ENCODE assay signal across 9 cellular contexts in genomic region chr4:88672987-88673386, GRCh38. TPM values are rescaled to one million over a fixed set of nuclear protein-coding genes. Genes with fewer than 3 reads are reported as not detected.
DNase-seq lines count a peak whose midpoint lies in the region; ATAC-seq and TF ChIP-seq lines count a peak whose summit lies in the region.
"Had no signal": no experiment of that assay in that cellular context is flagged by ENCODE, and none has a peak within 500 bp of the region (broad histone marks: within the 10 kb centered on the region; RNA-seq: fewer than 3 reads in every experiment).

No MANE protein-coding gene starts in this region.

- TF ChIP-seq POLR2A in thyroid gland (IDR thresholded peaks at IDR 0.05), result no peak

- POLR2A ChIA-PET in Caco-2 (lab: Charles Lee), result no interaction called here
- POLR2A ChIA-PET in activated CD4-positive, alpha-beta T cell treated with anti-CD3 and anti-CD28 coated beads, Interleukin-2, amount 10 ng/mL, durations not matched to agents 7 days and 5 days (lab: Charles Lee), result no interaction called here

- ATAC-seq in GM18861 (IDR thresholded peaks at IDR 0.05; ENCODE audit: unreplicated experiment), result peak; percentile 67
- ATAC-seq in right cardiac atrium, result peak; percentile 55 to 59

- H3K27me3 ChIP-seq in Caco-2 (replicated peaks; ENCODE audit: control insufficient read depth, insufficient read depth, low read length), result no peaks in the 10 kb centered on the region
- H3K27me3 ChIP-seq in right cardiac atrium (ENCODE audit: control insufficient read depth, insufficient read depth), result no peaks in the 10 kb centered on the region
- no peaks in the 10 kb centered on the region for H3K27me3 ChIP-seq in thyroid gland

- H3K4me3 ChIP-seq in Caco-2 (ENCODE audit: low read depth, low read length), result no peak overlapping the region
- no peak overlapping the region for H3K4me3 ChIP-seq in Jurkat, Clone E6-1 (ENCODE audit: low read length)
- H3K4me3 ChIP-seq in right cardiac atrium (ENCODE audit: low read length), result no peak overlapping the region
- H3K4me3 ChIP-seq in thyroid gland (replicated peaks in 1 of 3), result no peak overlapping the region

- WGBS in right cardiac atrium, result 56% methylated on average over 5 of the region's 5 CpGs
- 68 to 78% methylated on average over 5 of the region's 5 CpGs for WGBS in thyroid gland, 2 donors

- H3K36me3 Mint-ChIP-seq in Caco-2 (ENCODE audit: insufficient read depth, unreplicated experiment), result no peaks in the 10 kb centered on the region
- peaks cover 25% of the 10 kb centered on the region for H3K36me3 Mint-ChIP-seq in activated CD4-positive, alpha-beta T cell treated with anti-CD3 and anti-CD28 coated beads, Interleukin-2, amount 10 ng/mL, durations not matched to agents 7 days and 5 days (ENCODE audit: low read depth)
- peaks cover 21% of the 10 kb centered on the region for H3K36me3 Mint-ChIP-seq in T-helper 2 cell treated with Interferon-gamma antibody and Interleukin-4, amounts not matched to agents 5 μg/mL and 100 μg/mL, for 36 hours (ENCODE audit: low read depth)

- peak in 1 of 2 experiments; percentile 50 for DNase-seq in Caco-2
- DNase-seq in Jurkat, Clone E6-1 (ENCODE audit: low read depth, low spot score), result peak; percentile 41
- peak; percentile 40 for DNase-seq in activated CD4-positive, alpha-beta T cell treated with anti-CD3 and anti-CD28 coated beads, Interleukin-2, amount 10 ng/mL, durations not matched to agents 7 days and 5 days
- no peak for DNase-seq in right cardiac atrium
- peak; percentile 19 to 25 for DNase-seq in thyroid gland
- DNase-seq in hepatic stellate cell (ENCODE audit: low spot score), result no peak
- no peak for DNase-seq in T-helper 2 cell treated with Interferon-gamma antibody and Interleukin-4, amounts not matched to agents 5 μg/mL and 100 μg/mL, for 36 hours (ENCODE audit: low spot score)

- no peaks in the 10 kb centered on the region for H3K9me3 ChIP-seq in Caco-2
- no peaks in the 10 kb centered on the region for H3K9me3 ChIP-seq in right cardiac atrium (ENCODE audit: control insufficient read depth, low read length)
- H3K9me3 ChIP-seq in thyroid gland, result no peaks in the 10 kb centered on the region

- no TSS peak for BruUV-seq in Caco-2 (replicated peaks; lab: Mats Ljungman, UMichigan)

- H3K27ac Mint-ChIP-seq in Caco-2 (ENCODE audit: unreplicated experiment), result no peak overlapping the region
- H3K27ac Mint-ChIP-seq in activated CD4-positive, alpha-beta T cell treated with anti-CD3 and anti-CD28 coated beads, Interleukin-2, amount 10 ng/mL, durations not matched to agents 7 days and 5 days, result no peak overlapping the region
- no peak overlapping the region for H3K27ac Mint-ChIP-seq in T-helper 2 cell treated with Interferon-gamma antibody and Interleukin-4, amounts not matched to agents 5 μg/mL and 100 μg/mL, for 36 hours
- H3K27ac Mint-ChIP-seq: T-helper 1 cell treated with Interleukin-12 subunit alpha and Interleukin-12 subunit beta and Interleukin-4 antibody, amounts not matched to agents 30 μg/mL and 1 μg/mL, for 36 hours had no signal

- CTCF ChIA-PET in Caco-2 (lab: Charles Lee), result interaction anchor here (0.6 to 1.2 kb wide), 10 partner anchors 9 to 384 kb away, joined by 3 to 7 read pairs (median 4); no protein-coding TSS in a partner anchor
- CTCF ChIA-PET in activated CD4-positive, alpha-beta T cell treated with anti-CD3 and anti-CD28 coated beads, Interleukin-2, amount 10 ng/mL, durations not matched to agents 7 days and 5 days (lab: Charles Lee), result interaction anchor here (0.6 kb wide), 1 partner anchor 71 kb away, joined by 3 read pairs; no protein-coding TSS in a partner anchor

- peak; percentile 63 to 72 for TF ChIP-seq CTCF in Caco-2 (IDR thresholded peaks at IDR 0.05; ENCODE audit: insufficient read depth in 1 of 2, low read depth in 1 of 2, low read length in 1 of 2, severe bottlenecking in 1 of 2, unreplicated experiment in 1 of 2)
- TF ChIP-seq CTCF in thyroid gland (IDR thresholded peaks at IDR 0.05), result peak; percentile 12 to 50 (median 33)

- H3K27ac ChIP-seq in right cardiac atrium (ENCODE audit: low read length), result no peak overlapping the region
- H3K27ac ChIP-seq in thyroid gland, result no peak overlapping the region

- no peaks in the 10 kb centered on the region for H3K4me1 ChIP-seq in Caco-2
- no peaks in the 10 kb centered on the region for H3K4me1 ChIP-seq in right cardiac atrium (ENCODE audit: control insufficient read depth, insufficient read depth, low read length)
- peaks cover 0 to 3% of the 10 kb centered on the region in 2 donors for H3K4me1 ChIP-seq in thyroid gland

- intact Hi-C loops in Caco-2 (cut with micrococcal nuclease; ENCODE audit: unreplicated experiment) (loop anchor here (1.0 kb wide), 1 partner anchor 351 kb away; no protein-coding TSS in a partner anchor), right cardiac atrium (cut with DNase I) (no loop called here), thyroid gland (cut with DNase I) (no loop called here)

- H3K4me1 Mint-ChIP-seq in Caco-2 (ENCODE audit: low read depth, unreplicated experiment), result no peaks in the 10 kb centered on the region
- peaks cover 4% of the 10 kb centered on the region for H3K4me1 Mint-ChIP-seq in activated CD4-positive, alpha-beta T cell treated with anti-CD3 and anti-CD28 coated beads, Interleukin-2, amount 10 ng/mL, durations not matched to agents 7 days and 5 days
- no peaks in the 10 kb centered on the region for H3K4me1 Mint-ChIP-seq in T-helper 2 cell treated with Interferon-gamma antibody and Interleukin-4, amounts not matched to agents 5 μg/mL and 100 μg/mL, for 36 hours (ENCODE audit: low read depth)

- no peaks in the 10 kb centered on the region for H3K27me3 Mint-ChIP-seq in Caco-2 (ENCODE audit: insufficient read depth, unreplicated experiment)
- H3K27me3 Mint-ChIP-seq in activated CD4-positive, alpha-beta T cell treated with anti-CD3 and anti-CD28 coated beads, Interleukin-2, amount 10 ng/mL, durations not matched to agents 7 days and 5 days, result no peaks in the 10 kb centered on the region
- no peaks in the 10 kb centered on the region for H3K27me3 Mint-ChIP-seq in T-helper 2 cell treated with Interferon-gamma antibody and Interleukin-4, amounts not matched to agents 5 μg/mL and 100 μg/mL, for 36 hours (ENCODE audit: low read depth)

- H3K9me3 Mint-ChIP-seq in Caco-2 (ENCODE audit: unreplicated experiment), result no peaks in the 10 kb centered on the region
- H3K9me3 Mint-ChIP-seq in activated CD4-positive, alpha-beta T cell treated with anti-CD3 and anti-CD28 coated beads, Interleukin-2, amount 10 ng/mL, durations not matched to agents 7 days and 5 days, result no peaks in the 10 kb centered on the region
- no peaks in the 10 kb centered on the region for H3K9me3 Mint-ChIP-seq in T-helper 2 cell treated with Interferon-gamma antibody and Interleukin-4, amounts not matched to agents 5 μg/mL and 100 μg/mL, for 36 hours
- H3K9me3 Mint-ChIP-seq: T-helper 1 cell treated with Interleukin-12 subunit alpha and Interleukin-12 subunit beta and Interleukin-4 antibody, amounts not matched to agents 30 μg/mL and 1 μg/mL, for 36 hours had no signal

- no peak overlapping the region for H3K4me3 Mint-ChIP-seq in Caco-2 (ENCODE audit: unreplicated experiment)
- H3K4me3 Mint-ChIP-seq in activated CD4-positive, alpha-beta T cell treated with anti-CD3 and anti-CD28 coated beads, Interleukin-2, amount 10 ng/mL, durations not matched to agents 7 days and 5 days, result no peak overlapping the region
- H3K4me3 Mint-ChIP-seq in T-helper 2 cell treated with Interferon-gamma antibody and Interleukin-4, amounts not matched to agents 5 μg/mL and 100 μg/mL, for 36 hours, result no peak overlapping the region
- H3K4me3 Mint-ChIP-seq: T-helper 1 cell treated with Interleukin-12 subunit alpha and Interleukin-12 subunit beta and Interleukin-4 antibody, amounts not matched to agents 30 μg/mL and 1 μg/mL, for 36 hours had no signal

- H3K36me3 ChIP-seq in Caco-2 (ENCODE audit: control insufficient read depth, insufficient read depth, low read length), result no peaks in the 10 kb centered on the region
- peaks cover 0 to 7% of the 10 kb centered on the region in 2 donors for H3K36me3 ChIP-seq in thyroid gland

RNA-seq across cellular contexts. Expression of gene NAP1L5, which starts 24.6 kb away (rescaled TPM):
- not detected in 2 replicates for total RNA-seq in Caco-2 (2022)
- polyA plus RNA-seq in Jurkat, Clone E6-1 (2012; ENCODE audit: insufficient read depth, insufficient read length), result 8.2 TPM
- total RNA-seq in activated CD4-positive, alpha-beta T cell treated with anti-CD3 and anti-CD28 coated beads, Interleukin-2, amount 10 ng/mL, durations not matched to agents 7 days and 5 days, result 1 to 10 TPM; 3.7 to 4.3 TPM
- 10 to 100 TPM in 1 of 4 donors, 1 to 10 TPM in 3; 5.2 to 11.9 (median 6.3) TPM for total RNA-seq in right cardiac atrium
- 12.9 TPM for polyA plus RNA-seq in right cardiac atrium
- total RNA-seq in thyroid gland, result 10 to 100 TPM; 14.1 to 16.3 (median 16.2) TPM

Comparison
In these comparisons a context has a peak if more than half of its experiments do, and no peak if none do; other contexts are left out.
1. DNase-seq: peak in Jurkat, Clone E6-1 (single experiment), activated CD4-positive, alpha-beta T cell treated with anti-CD3 and anti-CD28 coated beads, Interleukin-2, amount 10 ng/mL, durations not matched to agents 7 days and 5 days (single experiment) and thyroid gland (2 of 2); none in right cardiac atrium (0 of 3), hepatic stellate cell (single experiment) and T-helper 2 cell treated with Interferon-gamma antibody and Interleukin-4, amounts not matched to agents 5 μg/mL and 100 μg/mL, for 36 hours (single experiment).